Comparison of ENCODE assay signal across 9 cellular contexts in the genomic region with DNA sequence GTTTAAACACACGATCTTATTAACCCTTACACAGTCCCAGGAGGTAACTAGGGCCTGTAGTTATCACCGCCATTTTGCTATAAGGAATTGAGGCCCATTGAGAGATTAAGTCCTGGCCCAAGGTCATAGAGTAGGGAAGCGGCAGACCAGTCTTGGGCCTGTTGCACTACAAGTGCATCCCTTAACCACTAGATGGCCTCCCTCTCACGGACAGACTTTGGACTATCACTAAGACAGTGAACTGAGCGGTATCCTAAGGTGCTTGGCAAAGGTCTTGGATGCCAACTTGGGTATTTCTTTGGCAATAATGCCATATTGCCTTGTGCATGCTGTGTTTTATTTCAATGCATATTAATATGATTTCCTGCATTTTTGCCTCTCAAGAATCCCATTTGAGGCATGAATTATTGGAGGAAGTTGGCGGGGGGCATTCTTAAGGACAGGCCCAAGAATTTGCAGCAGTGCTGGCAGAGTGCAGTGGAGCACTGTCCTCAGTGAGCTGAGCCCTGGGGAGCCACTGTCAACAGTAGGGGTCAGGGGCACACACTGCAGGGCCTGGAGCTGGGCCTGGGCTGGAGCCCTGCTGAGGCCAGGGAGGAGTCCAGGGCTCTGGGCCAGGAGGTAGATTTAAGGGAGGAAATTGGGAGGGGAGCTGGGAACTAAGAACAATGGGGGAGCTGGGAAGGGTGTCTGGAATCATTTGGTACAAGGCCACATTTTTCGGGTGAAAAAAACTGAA.
DNase-seq lines count a peak whose midpoint lies in the region; ATAC-seq and TF ChIP-seq lines count a peak whose summit lies in the region.
"Had no signal": no experiment of that assay in that cellular context is flagged by ENCODE, and none has a peak within 500 bp of the region (broad histone marks: within the 10 kb centered on the region; RNA-seq: fewer than 3 reads in every experiment).

No MANE protein-coding gene starts in this region.

- H4K20me1 ChIP-seq in HCT116 (ENCODE audit: insufficient read depth), result no peaks in the 10 kb centered on the region
- H4K20me1 ChIP-seq in OCI-LY3 (ENCODE audit: insufficient read depth, low read length), result no peaks in the 10 kb centered on the region
- H4K20me1 ChIP-seq in neural progenitor cell (ENCODE audit: low read depth), result no peaks in the 10 kb centered on the region
- H4K20me1 ChIP-seq: BLaER1 treated with 17β-estradiol and CSF1 and Interleukin-3, amounts not matched to agents 10 nM and 100 nM had no signal

- peaks cover 5 to 10% of the 10 kb centered on the region in 2 donors for H3K27me3 Mint-ChIP-seq in effector memory CD8-positive, alpha-beta T cell
- H3K27me3 Mint-ChIP-seq in neural progenitor cell (ENCODE audit: insufficient read depth, low read depth), result peaks cover 3% of the 10 kb centered on the region

- peak; percentile 11 for DNase-seq in NCI-H146 (lab: John Stamatoyannopoulos, UW)
- no peak for DNase-seq in NCI-H146 treated with DMSO at 0.1 percent for 48 hours (lab: John Stamatoyannopoulos, UW; ENCODE audit: unreplicated experiment)
- peak; percentile 63 for DNase-seq in HCT116 (ENCODE audit: low read depth, low spot score)
- DNase-seq in effector memory CD8-positive, alpha-beta T cell, result peak in 1 of 3 experiments; percentile 5
- peak; percentile 73 for DNase-seq in neural progenitor cell (ENCODE audit: low spot score)
- no peak for DNase-seq in NCI-H2107 treated with DMSO at 0.1 percent for 48 hours (lab: John Stamatoyannopoulos, UW; ENCODE audit: unreplicated experiment)

- no TSS peak for BruUV-seq in HCT116 (replicated peaks; lab: Mats Ljungman, UMichigan)

- H3K9ac ChIP-seq in HCT116 (ENCODE audit: low read length) (no peak overlapping the region), OCI-LY3 (ENCODE audit: low read length) (no peak overlapping the region), neural progenitor cell (no peak overlapping the region)
- H3K9ac ChIP-seq: BLaER1 treated with 17β-estradiol and CSF1 and Interleukin-3, amounts not matched to agents 10 nM and 100 nM had no signal

- H2AFZ ChIP-seq in HCT116 (ENCODE audit: low read depth, low read length, poor library complexity, severe bottlenecking) (peak overlapping the region; percentile 54), OCI-LY3 (ENCODE audit: low read depth, low read length) (no peak overlapping the region), neural progenitor cell (replicated peaks) (no peak overlapping the region)

- no peak overlapping the region for H3K27ac Mint-ChIP-seq in effector memory CD8-positive, alpha-beta T cell
- no peak overlapping the region for H3K27ac Mint-ChIP-seq in neural progenitor cell

- no peak overlapping the region for H3K4me2 ChIP-seq in HCT116 (ENCODE audit: low read length)
- no peak overlapping the region for H3K4me2 ChIP-seq in OCI-LY3 (ENCODE audit: low read length)
- no peak overlapping the region for H3K4me2 ChIP-seq in neural progenitor cell

- TF ChIP-seq POLR2A in HCT116 (IDR thresholded peaks at IDR 0.05; ENCODE audit: borderline replicate concordance, extremely low read depth, insufficient read depth, insufficient read length), result no peak

- H3K4me3 ChIP-seq in HCT116 (replicated peaks in 1 of 2; ENCODE audit: low read depth in 1 of 2, low read length in 2 of 2) (no peak overlapping the region), OCI-LY3 (ENCODE audit: low read length) (no peak overlapping the region), neural progenitor cell (no peak overlapping the region)
- H3K4me3 ChIP-seq: BLaER1 treated with 17β-estradiol and CSF1 and Interleukin-3, amounts not matched to agents 10 nM and 100 nM had no signal

- no peak overlapping the region for H3K4me3 Mint-ChIP-seq in effector memory CD8-positive, alpha-beta T cell
- no peak overlapping the region for H3K4me3 Mint-ChIP-seq in neural progenitor cell

- no peaks in the 10 kb centered on the region for H3K36me3 Mint-ChIP-seq in effector memory CD8-positive, alpha-beta T cell (ENCODE audit: insufficient read depth)
- no peaks in the 10 kb centered on the region for H3K36me3 Mint-ChIP-seq in neural progenitor cell

- H3K9me3 ChIP-seq in HCT116 (ENCODE audit: control insufficient read depth in 1 of 2, insufficient read depth in 1 of 2, low read depth in 1 of 2, low read length in 2 of 2), result no peaks in the 10 kb centered on the region
- no peaks in the 10 kb centered on the region for H3K9me3 ChIP-seq in OCI-LY3 (ENCODE audit: insufficient read depth, low read length)
- H3K9me3 ChIP-seq in neural progenitor cell (ENCODE audit: low read depth), result no peaks in the 10 kb centered on the region

- H3K27ac ChIP-seq in HCT116 (ENCODE audit: low read depth, low read length) (no peak overlapping the region), OCI-LY3 (ENCODE audit: low read length) (no peak overlapping the region), neural progenitor cell (no peak overlapping the region)

- H3K9me3 Mint-ChIP-seq in effector memory CD8-positive, alpha-beta T cell, result no peaks in the 10 kb centered on the region
- no peaks in the 10 kb centered on the region for H3K9me3 Mint-ChIP-seq in neural progenitor cell

- H3K9me2 ChIP-seq in HCT116 (ENCODE audit: insufficient read depth), result no peaks in the 10 kb centered on the region

- RAD21 ChIA-PET in HCT116 (lab: Charles Lee; ENCODE audit: low non-redundant PET in 1 of 2, low total read pairs in 2 of 2, uncharacterized antibody in 2 of 2, unreplicated experiment in 2 of 2), result interaction anchor here in 1 of 2 experiments (0.8 kb wide), 1 partner anchor 74 kb away, joined by 3 read pairs; no protein-coding TSS in a partner anchor

- ATAC-seq in HCT116, result peak; percentile 99
- peak; percentile 47 for ATAC-seq in effector memory CD8-positive, alpha-beta T cell (replicated peaks)
- ATAC-seq in GM18858 (IDR thresholded peaks at IDR 0.05; ENCODE audit: unreplicated experiment), result no peak

- no peaks in the 10 kb centered on the region for H3K36me3 ChIP-seq in HCT116 (ENCODE audit: control insufficient read depth in 1 of 2, insufficient read depth in 2 of 2, low read length in 2 of 2)
- no peaks in the 10 kb centered on the region for H3K36me3 ChIP-seq in OCI-LY3 (replicated peaks; ENCODE audit: low read depth, low read length)
- H3K36me3 ChIP-seq in neural progenitor cell, result no peaks in the 10 kb centered on the region
- H3K36me3 ChIP-seq: BLaER1 treated with 17β-estradiol and CSF1 and Interleukin-3, amounts not matched to agents 10 nM and 100 nM had no signal

- intact Hi-C loops in HCT116 (cut with micrococcal nuclease), result loop anchor here (1.0 to 5.0 kb wide), 2 partner anchors 349 to 661 kb away; no protein-coding TSS in a partner anchor

- peak; percentile 62 to 89 (median 81); a peak in 5 of 6 replicates for TF ChIP-seq CTCF in HCT116 (IDR thresholded peaks at IDR 0.05 in 2 of 3, conservative IDR thresholded peaks at IDR 0.05 in 1 of 3; ENCODE audit: borderline replicate concordance in 1 of 3, insufficient read depth in 1 of 3, low read depth in 2 of 3, low read length in 2 of 3)
- peak; percentile 88 for TF ChIP-seq CTCF in OCI-LY3 (IDR thresholded peaks at IDR 0.05; ENCODE audit: low read depth, low read length)
- peak; percentile 72 for TF ChIP-seq CTCF in neural progenitor cell (IDR thresholded peaks at IDR 0.05)

- H3K79me2 ChIP-seq in HCT116 (ENCODE audit: insufficient read depth, low read length) (no peaks in the 10 kb centered on the region), OCI-LY3 (ENCODE audit: low read length) (no peaks in the 10 kb centered on the region), neural progenitor cell (ENCODE audit: low read depth) (no peaks in the 10 kb centered on the region)

- H3K27me3 ChIP-seq in HCT116 (ENCODE audit: insufficient read depth, low read length), result no peaks in the 10 kb centered on the region
- peaks cover under 1% of the 10 kb centered on the region; the same call in 1 of the 2 replicates for H3K27me3 ChIP-seq in OCI-LY3 (ENCODE audit: low read depth, low read length)
- H3K27me3 ChIP-seq in neural progenitor cell, result no peaks in the 10 kb centered on the region
- H3K27me3 ChIP-seq: BLaER1 treated with 17β-estradiol and CSF1 and Interleukin-3, amounts not matched to agents 10 nM and 100 nM had no signal

- TF ChIP-seq RAD21 in HCT116 (IDR thresholded peaks at IDR 0.05; ENCODE audit: low read depth), result peak; percentile 85

- peaks cover 0 to 6% of the 10 kb centered on the region in 2 donors for H3K4me1 Mint-ChIP-seq in effector memory CD8-positive, alpha-beta T cell (ENCODE audit: low read depth in 2 of 2)
- H3K4me1 Mint-ChIP-seq in neural progenitor cell, result peaks cover 2% of the 10 kb centered on the region

- H3K4me1 ChIP-seq in HCT116 (ENCODE audit: control insufficient read depth in 1 of 2, insufficient read depth in 2 of 2, low read length in 2 of 2), result peaks cover 0 to 5% of the 10 kb centered on the region in 2 experiments; a peak in 1 of 4 replicates
- peaks cover 18% of the 10 kb centered on the region for H3K4me1 ChIP-seq in OCI-LY3 (ENCODE audit: low read length)
- no peaks in the 10 kb centered on the region for H3K4me1 ChIP-seq in neural progenitor cell

- POLR2A ChIA-PET in HCT116 (lab: Charles Lee), result no interaction called here

- H3F3A ChIP-seq in neural progenitor cell (ENCODE audit: low read depth), result no peaks in the 10 kb centered on the region

- CTCF ChIA-PET in HCT116 (lab: Charles Lee), result interaction anchor here (0.6 to 1.5 kb wide), 4 partner anchors 8 to 349 kb away, joined by 3 to 5 read pairs (median 4); no protein-coding TSS in a partner anchor

TF ChIP-seq in HCT116, 20 proteins besides CTCF, POLR2A, EP300 and RAD21 (continues in another document):
- TF ChIP-seq SIN3A (IDR thresholded peaks at IDR 0.05; ENCODE audit: low read depth) (no peak), EGR1 (IDR thresholded peaks at IDR 0.05; ENCODE audit: low read depth) (no peak), TCF7L2 (IDR thresholded peaks at IDR 0.05; ENCODE audit: borderline replicate concordance, extremely low read depth, insufficient read depth, insufficient read length) (no peak), YY1 (IDR thresholded peaks at IDR 0.05; ENCODE audit: extremely low read depth, insufficient replicate concordance, low read depth, low read length) (no peak), SRF (IDR thresholded peaks at IDR 0.05; ENCODE audit: low read depth) (no peak), MAX (IDR thresholded peaks at IDR 0.05) (no peak)

Comparison
In these comparisons a context has a peak if more than half of its experiments do, and no peak if none do; other contexts are left out.
1. DNase-seq: peak in NCI-H146 (single experiment), HCT116 (single experiment) and neural progenitor cell (single experiment); none in NCI-H146 treated with DMSO at 0.1 percent for 48 hours (single experiment) and NCI-H2107 treated with DMSO at 0.1 percent for 48 hours (single experiment).
2. Peak in every context shown above with its lines, with median percentiles within 50 percentile points of each other: CTCF ChIP-seq.